In genomic region chr7:112428715-112429114, GRCh38 we compare ENCODE assay signal across 29 cellular contexts. TPM values are rescaled to one million over a fixed set of nuclear protein-coding genes. Genes with fewer than 3 reads are reported as not detected.
"Had no signal": no experiment of that assay in that cellular context is flagged by ENCODE, and none has a peak within 500 bp of the region (broad histone marks: within the 10 kb centered on the region; RNA-seq: fewer than 3 reads in every experiment).

No MANE protein-coding gene starts in this region.

- ATAC-seq: effector memory CD8-positive, alpha-beta T cell; esophagus mucosa; foreskin keratinocyte; gastrocnemius medialis; gastroesophageal sphincter; heart left ventricle; heart right ventricle had no signal

- H3K36me3 ChIP-seq: colonic mucosa, esophagus muscularis mucosa, esophagus squamous epithelium, gastrocnemius medialis, gastroesophageal sphincter, heart left ventricle, heart right ventricle had no signal

- H3K27me3 Mint-ChIP-seq: dendritic cell treated with granulocyte-macrophage colony-stimulating factor and Interleukin-4, amounts not matched to agents 40 ng/mL and 50 ng/mL, for 4 days had no signal

- DNase-seq: colonic mucosa; cortex of kidney; dermis blood vessel endothelial cell; dorsolateral prefrontal cortex; effector CD4-positive, alpha-beta T cell; effector CD8-positive, alpha-beta T cell; effector memory CD4-positive, alpha-beta T cell; effector memory CD8-positive, alpha-beta T cell; endodermal cell; erythroblast; esophagus squamous epithelium; foreskin fibroblast; foreskin keratinocyte; foreskin melanocyte; gastrocnemius medialis; glutamatergic neuron; head of caudate nucleus; heart left ventricle; heart right ventricle had no signal

- H3K9me3 Mint-ChIP-seq: dendritic cell treated with granulocyte-macrophage colony-stimulating factor and Interleukin-4, amounts not matched to agents 40 ng/mL and 50 ng/mL, for 4 days; effector memory CD8-positive, alpha-beta T cell had no signal

- FAIRE-seq: colon, endometrium, frontal cortex had no signal

- H3K4me3 ChIP-seq: colonic mucosa, coronary artery, dorsolateral prefrontal cortex, esophagus muscularis mucosa, esophagus squamous epithelium, gastrocnemius medialis, gastroesophageal sphincter, heart left ventricle, heart right ventricle had no signal

- H3K27ac Mint-ChIP-seq: dendritic cell treated with granulocyte-macrophage colony-stimulating factor and Interleukin-4, amounts not matched to agents 40 ng/mL and 50 ng/mL, for 4 days had no signal

- H3K4me1 ChIP-seq: colonic mucosa, esophagus muscularis mucosa, foreskin keratinocyte, gastroesophageal sphincter had no signal

- H3K9me3 ChIP-seq: colonic mucosa, esophagus muscularis mucosa, esophagus squamous epithelium, gastrocnemius medialis, gastroesophageal sphincter, heart left ventricle, heart right ventricle had no signal

- H3K27ac ChIP-seq: colonic mucosa, coronary artery, dorsolateral prefrontal cortex, epithelial cell of prostate, esophagus muscularis mucosa, esophagus squamous epithelium, foreskin keratinocyte, gastrocnemius medialis, gastroesophageal sphincter, heart left ventricle, heart right ventricle had no signal

- H3K4me3 Mint-ChIP-seq: dendritic cell treated with granulocyte-macrophage colony-stimulating factor and Interleukin-4, amounts not matched to agents 40 ng/mL and 50 ng/mL, for 4 days; effector memory CD8-positive, alpha-beta T cell; endodermal cell had no signal

- H3K27me3 ChIP-seq: colonic mucosa, dorsolateral prefrontal cortex, esophagus muscularis mucosa, esophagus squamous epithelium, foreskin keratinocyte, gastrocnemius medialis, gastroesophageal sphincter, heart left ventricle, heart right ventricle had no signal

RNA-seq across cellular contexts. Expression of gene LSMEM1, which starts 52.1 kb away (rescaled TPM):
- total RNA-seq: epithelial cell of proximal tubule had no signal
